ENCODE assay signal across 1 cellular context in the genomic region with DNA sequence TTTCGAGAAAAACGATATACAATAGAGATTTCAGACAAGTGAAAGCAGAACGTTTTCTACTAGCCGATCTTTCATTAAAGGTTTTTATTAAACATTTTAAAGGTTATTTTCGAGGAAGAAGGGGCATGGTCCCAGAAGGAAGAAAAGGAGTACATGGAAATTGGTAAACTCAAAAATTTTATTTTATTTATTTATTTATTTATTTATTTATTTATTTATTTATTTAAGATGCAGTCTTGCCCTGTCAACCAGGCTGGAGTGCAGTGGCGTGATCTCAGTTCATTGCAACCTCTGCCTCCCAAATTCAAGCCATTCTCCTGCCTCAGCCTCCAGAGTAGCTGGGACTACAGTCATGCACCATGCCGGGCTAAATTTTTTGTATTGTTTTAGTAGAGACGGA.
TF ChIP-seq lines count a peak whose summit lies in the region.

No MANE protein-coding gene starts in this region.

TF ChIP-seq in HEK293, 187 proteins besides CTCF, POLR2A, EP300 and RAD21 (continued from another document and continues in another):
- TF ChIP-seq HIC1 (tag by site-specific recombination; IDR thresholded peaks at IDR 0.05) (no peak), ZNF600 (tag by site-specific recombination; IDR thresholded peaks at IDR 0.05) (no peak), PRDM10 (tag by site-specific recombination; IDR thresholded peaks at IDR 0.05) (no peak), ZNF175 (tag by site-specific recombination; IDR thresholded peaks at IDR 0.05) (no peak), ZNF157 (tag by site-specific recombination; IDR thresholded peaks at IDR 0.05) (no peak), ZNF623 (tag by site-specific recombination; IDR thresholded peaks at IDR 0.05) (peak; percentile 64), ELK4 (IDR thresholded peaks at IDR 0.05; ENCODE audit: borderline replicate concordance, low read depth, low read length) (no peak), ZNF837 (tag by site-specific recombination; IDR thresholded peaks at IDR 0.05) (no peak), ZNF174 (tag by site-specific recombination; IDR thresholded peaks at IDR 0.05) (no peak), ZNF155 (tag by site-specific recombination; IDR thresholded peaks at IDR 0.05) (no peak), ZNF549 (tag by site-specific recombination; IDR thresholded peaks at IDR 0.05) (no peak), SP2 (tag by site-specific recombination; IDR thresholded peaks at IDR 0.05) (no peak), ZNF280C (tag by site-specific recombination; IDR thresholded peaks at IDR 0.05) (no peak), ZNF132 (tag by site-specific recombination; IDR thresholded peaks at IDR 0.05; ENCODE audit: borderline replicate concordance) (no peak), ZNF768 (tag by site-specific recombination; IDR thresholded peaks at IDR 0.05) (no peak), ZNF670 (tag by site-specific recombination; IDR thresholded peaks at IDR 0.05; ENCODE audit: low read depth) (no peak), ZBTB20 (tag by site-specific recombination; IDR thresholded peaks at IDR 0.05) (no peak), ZNF433 (tag by site-specific recombination; IDR thresholded peaks at IDR 0.05; ENCODE audit: low read depth) (0 out of 2 replicates have a peak, but pooled peaks have one; percentile 24), ZNF792 (tag by site-specific recombination; IDR thresholded peaks at IDR 0.05) (no peak), ZNF112 (tag by site-specific recombination; IDR thresholded peaks at IDR 0.05) (no peak), ZNF610 (tag by site-specific recombination; IDR thresholded peaks at IDR 0.05; ENCODE audit: borderline replicate concordance) (no peak), ZNF639 (tag by site-specific recombination; IDR thresholded peaks at IDR 0.05) (no peak), WT1 (tag by site-specific recombination; IDR thresholded peaks at IDR 0.05) (no peak), GLI2 (tag by site-specific recombination; IDR thresholded peaks at IDR 0.05; ENCODE audit: borderline replicate concordance, low read depth) (no peak), ZNF658 (tag by site-specific recombination; IDR thresholded peaks at IDR 0.05) (no peak), ZNF138 (tag by site-specific recombination; IDR thresholded peaks at IDR 0.05; ENCODE audit: borderline replicate concordance) (no peak), ZNF707 (tag by site-specific recombination; IDR thresholded peaks at IDR 0.05) (no peak), TRIM28 (IDR thresholded peaks at IDR 0.05; ENCODE audit: borderline replicate concordance, low read length) (no peak), KLF9 (tag by site-specific recombination; IDR thresholded peaks at IDR 0.05; ENCODE audit: low read depth) (no peak), ZNF48 (tag by site-specific recombination; IDR thresholded peaks at IDR 0.05) (no peak), ZNF555 (tag by site-specific recombination; conservative IDR thresholded peaks at IDR 0.05) (peak; percentile 82), HOXC10 (CRISPR knock-in tag; IDR thresholded peaks at IDR 0.05) (no peak), ZNF664 (tag by site-specific recombination; IDR thresholded peaks at IDR 0.05) (0 out of 2 replicates have a peak, but pooled peaks have one; percentile 41), BCL11A (tag by site-specific recombination; IDR thresholded peaks at IDR 0.05; ENCODE audit: low read depth) (no peak), ZNF596 (tag by site-specific recombination; IDR thresholded peaks at IDR 0.05) (no peak), ZNF624 (tag by site-specific recombination; IDR thresholded peaks at IDR 0.05) (no peak), ZNF776 (tag by site-specific recombination; IDR thresholded peaks at IDR 0.05; ENCODE audit: borderline replicate concordance) (no peak), OVOL3 (tag by site-specific recombination; IDR thresholded peaks at IDR 0.05) (no peak), MEIS1 (CRISPR knock-in tag; IDR thresholded peaks at IDR 0.05; ENCODE audit: borderline replicate concordance) (no peak), KLF10 (tag by site-specific recombination; IDR thresholded peaks at IDR 0.05) (no peak), TCF7L2 (IDR thresholded peaks at IDR 0.05; ENCODE audit: borderline replicate concordance, low read depth, low read length) (no peak)
- TF ChIP-seq, protein P1, sequence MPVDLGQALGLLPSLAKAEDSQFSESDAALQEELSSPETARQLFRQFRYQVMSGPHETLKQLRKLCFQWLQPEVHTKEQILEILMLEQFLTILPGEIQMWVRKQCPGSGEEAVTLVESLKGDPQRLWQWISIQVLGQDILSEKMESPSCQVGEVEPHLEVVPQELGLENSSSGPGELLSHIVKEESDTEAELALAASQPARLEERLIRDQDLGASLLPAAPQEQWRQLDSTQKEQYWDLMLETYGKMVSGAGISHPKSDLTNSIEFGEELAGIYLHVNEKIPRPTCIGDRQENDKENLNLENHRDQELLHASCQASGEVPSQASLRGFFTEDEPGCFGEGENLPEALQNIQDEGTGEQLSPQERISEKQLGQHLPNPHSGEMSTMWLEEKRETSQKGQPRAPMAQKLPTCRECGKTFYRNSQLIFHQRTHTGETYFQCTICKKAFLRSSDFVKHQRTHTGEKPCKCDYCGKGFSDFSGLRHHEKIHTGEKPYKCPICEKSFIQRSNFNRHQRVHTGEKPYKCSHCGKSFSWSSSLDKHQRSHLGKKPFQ (tag by site-specific recombination; IDR thresholded peaks at IDR 0.05): no peak
- TF ChIP-seq, protein P2, sequence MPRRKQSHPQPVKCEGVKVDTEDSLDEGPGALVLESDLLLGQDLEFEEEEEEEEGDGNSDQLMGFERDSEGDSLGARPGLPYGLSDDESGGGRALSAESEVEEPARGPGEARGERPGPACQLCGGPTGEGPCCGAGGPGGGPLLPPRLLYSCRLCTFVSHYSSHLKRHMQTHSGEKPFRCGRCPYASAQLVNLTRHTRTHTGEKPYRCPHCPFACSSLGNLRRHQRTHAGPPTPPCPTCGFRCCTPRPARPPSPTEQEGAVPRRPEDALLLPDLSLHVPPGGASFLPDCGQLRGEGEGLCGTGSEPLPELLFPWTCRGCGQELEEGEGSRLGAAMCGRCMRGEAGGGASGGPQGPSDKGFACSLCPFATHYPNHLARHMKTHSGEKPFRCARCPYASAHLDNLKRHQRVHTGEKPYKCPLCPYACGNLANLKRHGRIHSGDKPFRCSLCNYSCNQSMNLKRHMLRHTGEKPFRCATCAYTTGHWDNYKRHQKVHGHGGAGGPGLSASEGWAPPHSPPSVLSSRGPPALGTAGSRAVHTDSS (tag by site-specific recombination; IDR thresholded peaks at IDR 0.05): no peak
- TF ChIP-seq, protein P3, sequence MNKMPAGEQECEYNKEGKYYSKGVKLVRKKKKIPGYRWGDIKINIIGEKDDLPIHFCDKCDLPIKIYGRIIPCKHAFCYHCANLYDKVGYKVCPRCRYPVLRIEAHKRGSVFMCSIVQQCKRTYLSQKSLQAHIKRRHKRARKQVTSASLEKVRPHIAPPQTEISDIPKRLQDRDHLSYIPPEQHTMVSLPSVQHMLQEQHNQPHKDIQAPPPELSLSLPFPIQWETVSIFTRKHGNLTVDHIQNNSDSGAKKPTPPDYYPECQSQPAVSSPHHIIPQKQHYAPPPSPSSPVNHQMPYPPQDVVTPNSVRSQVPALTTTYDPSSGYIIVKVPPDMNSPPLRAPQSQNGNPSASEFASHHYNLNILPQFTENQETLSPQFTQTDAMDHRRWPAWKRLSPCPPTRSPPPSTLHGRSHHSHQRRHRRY (tag by site-specific recombination; IDR thresholded peaks at IDR 0.05): no peak
- TF ChIP-seq, protein P4, sequence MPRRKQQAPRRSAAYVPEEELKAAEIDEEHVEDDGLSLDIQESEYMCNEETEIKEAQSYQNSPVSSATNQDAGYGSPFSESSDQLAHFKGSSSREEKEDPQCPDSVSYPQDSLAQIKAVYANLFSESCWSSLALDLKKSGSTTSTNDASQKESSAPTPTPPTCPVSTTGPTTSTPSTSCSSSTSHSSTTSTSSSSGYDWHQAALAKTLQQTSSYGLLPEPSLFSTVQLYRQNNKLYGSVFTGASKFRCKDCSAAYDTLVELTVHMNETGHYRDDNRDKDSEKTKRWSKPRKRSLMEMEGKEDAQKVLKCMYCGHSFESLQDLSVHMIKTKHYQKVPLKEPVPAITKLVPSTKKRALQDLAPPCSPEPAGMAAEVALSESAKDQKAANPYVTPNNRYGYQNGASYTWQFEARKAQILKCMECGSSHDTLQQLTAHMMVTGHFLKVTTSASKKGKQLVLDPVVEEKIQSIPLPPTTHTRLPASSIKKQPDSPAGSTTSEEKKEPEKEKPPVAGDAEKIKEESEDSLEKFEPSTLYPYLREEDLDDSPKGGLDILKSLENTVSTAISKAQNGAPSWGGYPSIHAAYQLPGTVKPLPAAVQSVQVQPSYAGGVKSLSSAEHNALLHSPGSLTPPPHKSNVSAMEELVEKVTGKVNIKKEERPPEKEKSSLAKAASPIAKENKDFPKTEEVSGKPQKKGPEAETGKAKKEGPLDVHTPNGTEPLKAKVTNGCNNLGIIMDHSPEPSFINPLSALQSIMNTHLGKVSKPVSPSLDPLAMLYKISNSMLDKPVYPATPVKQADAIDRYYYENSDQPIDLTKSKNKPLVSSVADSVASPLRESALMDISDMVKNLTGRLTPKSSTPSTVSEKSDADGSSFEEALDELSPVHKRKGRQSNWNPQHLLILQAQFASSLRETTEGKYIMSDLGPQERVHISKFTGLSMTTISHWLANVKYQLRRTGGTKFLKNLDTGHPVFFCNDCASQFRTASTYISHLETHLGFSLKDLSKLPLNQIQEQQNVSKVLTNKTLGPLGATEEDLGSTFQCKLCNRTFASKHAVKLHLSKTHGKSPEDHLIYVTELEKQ (tag by site-specific recombination; IDR thresholded peaks at IDR 0.05; ENCODE audit: borderline replicate concordance): no peak
